9 cellular contexts compared by ENCODE assay signal in genomic region chr6:12014027-12014872, GRCh38. TPM values are rescaled to one million over a fixed set of nuclear protein-coding genes. Genes with fewer than 3 reads are reported as not detected.
DNase-seq lines count a peak whose midpoint lies in the region; ATAC-seq and TF ChIP-seq lines count a peak whose summit lies in the region.
"Had no signal": no experiment of that assay in that cellular context is flagged by ENCODE, and none has a peak within 500 bp of the region (broad histone marks: within the 10 kb centered on the region; RNA-seq: fewer than 3 reads in every experiment).

No MANE protein-coding gene starts in this region.

- H3K27ac Mint-ChIP-seq in CD8-positive, alpha-beta memory T cell, result peak overlapping the region in 6 of 8 donors; percentile 4 to 94 (median 54)
- peak overlapping the region; percentile 91 for H3K27ac Mint-ChIP-seq in chondrocyte (ENCODE audit: unreplicated experiment)
- H3K27ac Mint-ChIP-seq in naive thymus-derived CD8-positive, alpha-beta T cell, result peak overlapping the region in 9 of 10 donors; percentile 32 to 99 (median 56)

- no peak for ATAC-seq in naive thymus-derived CD8-positive, alpha-beta T cell

- no peak for DNase-seq in CD8-positive, alpha-beta memory T cell
- no peak for DNase-seq in LNCaP clone FGC (ENCODE audit: low read depth)
- DNase-seq in chondrocyte (ENCODE audit: low spot score), result no peak
- no peak for DNase-seq in naive thymus-derived CD8-positive, alpha-beta T cell
- DNase-seq in NCI-H526 treated with DMSO at 0.1 percent for 48 hours (lab: John Stamatoyannopoulos, UW), result no peak
- DNase-seq in T1000 (lab: John Stamatoyannopoulos, UW), result no peak
- DNase-seq in DMS153 treated with DMSO at 0.1 percent for 48 hours (lab: John Stamatoyannopoulos, UW; ENCODE audit: unreplicated experiment), result no peak
- no peak for DNase-seq in activated CD4-positive, alpha-beta T cell treated with anti-CD3 and anti-CD28 coated beads for 1 hour
- DNase-seq: effector memory CD4-positive, alpha-beta T cell had no signal

- TF ChIP-seq CTCF in LNCaP clone FGC (IDR thresholded peaks at IDR 0.05; ENCODE audit: control insufficient read depth, extremely low read depth, insufficient read depth) (no peak), chondrocyte (IDR thresholded peaks at IDR 0.05) (no peak)

- POLR2A ChIA-PET in CD8-positive, alpha-beta memory T cell (lab: Charles Lee), result no interaction called here
- POLR2A ChIA-PET in naive thymus-derived CD8-positive, alpha-beta T cell (lab: Charles Lee), result interaction anchor here (0.6 kb wide), 1 partner anchor 1570 kb away, joined by 3 read pairs; no protein-coding TSS in a partner anchor

- no peaks in the 10 kb centered on the region for H3K9me3 Mint-ChIP-seq in CD8-positive, alpha-beta memory T cell
- H3K9me3 Mint-ChIP-seq in chondrocyte (ENCODE audit: low read depth), result peaks cover 5% of the 10 kb centered on the region
- peaks cover 0 to 2% (median 0%) of the 10 kb centered on the region in 9 donors for H3K9me3 Mint-ChIP-seq in naive thymus-derived CD8-positive, alpha-beta T cell

- no peak overlapping the region for H3K4me3 ChIP-seq in CD8-positive, alpha-beta memory T cell (ENCODE audit: low read length)
- H3K4me3 ChIP-seq in LNCaP clone FGC (ENCODE audit: low read depth, low read length), result peak overlapping the region; percentile 82

- no peaks in the 10 kb centered on the region for H3K9me3 ChIP-seq in CD8-positive, alpha-beta memory T cell (ENCODE audit: low read length)

- no peaks in the 10 kb centered on the region for H3K27me3 ChIP-seq in CD8-positive, alpha-beta memory T cell (ENCODE audit: insufficient read depth, low read length, poor library complexity, severe bottlenecking)

- peaks cover 23 to 57% (median 54%) of the 10 kb centered on the region in 3 donors for H3K4me1 Mint-ChIP-seq in CD8-positive, alpha-beta memory T cell
- peaks cover 48% of the 10 kb centered on the region for H3K4me1 Mint-ChIP-seq in chondrocyte (ENCODE audit: low read depth)
- H3K4me1 Mint-ChIP-seq in naive thymus-derived CD8-positive, alpha-beta T cell, result peaks cover 34 to 71% (median 65%) of the 10 kb centered on the region in 4 donors

- H3K36me3 Mint-ChIP-seq in CD8-positive, alpha-beta memory T cell, result peaks cover 9 to 36% (median 10%) of the 10 kb centered on the region in 3 donors
- H3K36me3 Mint-ChIP-seq in chondrocyte (ENCODE audit: low read depth), result peaks cover 21% of the 10 kb centered on the region
- H3K36me3 Mint-ChIP-seq in naive thymus-derived CD8-positive, alpha-beta T cell, result peaks cover 6 to 39% (median 17%) of the 10 kb centered on the region in 3 donors

- H3K27me3 Mint-ChIP-seq in CD8-positive, alpha-beta memory T cell, result peaks cover 0 to 10% of the 10 kb centered on the region in 2 donors
- H3K27me3 Mint-ChIP-seq in chondrocyte (ENCODE audit: low read depth), result no peaks in the 10 kb centered on the region
- H3K27me3 Mint-ChIP-seq in naive thymus-derived CD8-positive, alpha-beta T cell, result no peaks in the 10 kb centered on the region

- peak overlapping the region in 6 of 7 donors; percentile 13 to 93 (median 40) for H3K4me3 Mint-ChIP-seq in CD8-positive, alpha-beta memory T cell
- H3K4me3 Mint-ChIP-seq in chondrocyte (ENCODE audit: unreplicated experiment), result peak overlapping the region; percentile 90
- peak overlapping the region in 7 of 10 donors; percentile 13 to 100 (median 63) for H3K4me3 Mint-ChIP-seq in naive thymus-derived CD8-positive, alpha-beta T cell

- CTCF ChIA-PET in CD8-positive, alpha-beta memory T cell (lab: Charles Lee), result no interaction called here

- H3K27ac ChIP-seq in CD8-positive, alpha-beta memory T cell (ENCODE audit: low read depth, low read length), result no peak overlapping the region

- peaks cover 27% of the 10 kb centered on the region for H3K4me1 ChIP-seq in CD8-positive, alpha-beta memory T cell (ENCODE audit: insufficient read depth, low read length)

- H3K36me3 ChIP-seq in CD8-positive, alpha-beta memory T cell (ENCODE audit: insufficient read depth, low read length), result peaks cover 3% of the 10 kb centered on the region

RNA-seq across cellular contexts. Expression of gene HIVEP1, which starts 2.1 kb away (rescaled TPM):
- 10 to 100 TPM; 33.5 to 37.1 TPM for total RNA-seq in CD8-positive, alpha-beta memory T cell
- polyA plus RNA-seq in CD8-positive, alpha-beta memory T cell, result 2.8 TPM
- 34.2 to 49.7 TPM (median 44.6 TPM) in 3 replicates for total RNA-seq in chondrocyte
- 10 to 100 TPM; 30.6 to 32.6 TPM for total RNA-seq in naive thymus-derived CD8-positive, alpha-beta T cell
- polyA plus RNA-seq in naive thymus-derived CD8-positive, alpha-beta T cell, result 10 to 100 TPM in 1 of 3 donors, 1 to 10 TPM in 2; 6.5 to 12.6 (median 7.4) TPM
